Comparison of ENCODE assay signal across 27 cellular contexts in the genomic region with DNA sequence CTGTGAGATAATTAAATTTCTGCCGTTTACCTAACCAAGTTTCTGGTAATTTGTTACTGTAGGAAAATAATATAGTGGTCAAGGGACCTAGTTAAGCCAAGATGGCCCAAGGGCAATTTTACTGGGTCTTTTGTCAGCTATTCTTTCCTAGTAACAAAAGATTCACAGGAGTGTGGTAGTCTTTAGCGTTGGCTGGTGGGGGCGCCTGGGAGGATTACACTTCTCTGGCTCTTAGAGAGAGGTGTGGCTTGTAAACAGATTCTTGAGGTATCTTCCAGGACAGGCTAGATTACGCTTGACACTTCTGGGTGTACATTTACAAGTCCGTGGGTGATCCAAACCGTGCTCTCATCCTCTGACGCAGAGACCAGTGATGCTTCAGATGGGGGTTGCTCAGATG. TPM values are rescaled to one million over a fixed set of nuclear protein-coding genes. Genes with fewer than 3 reads are reported as not detected.
"Had no signal": no experiment of that assay in that cellular context is flagged by ENCODE, and none has a peak within 500 bp of the region (broad histone marks: within the 10 kb centered on the region; RNA-seq: fewer than 3 reads in every experiment).

No MANE protein-coding gene starts in this region.

- H3K4me3 ChIP-seq: adrenal gland had no signal

- ATAC-seq: T-helper 17 cell had no signal

- H3K9me3 Mint-ChIP-seq: activated B cell treated with CpG ODN at 0.5 μM for 24 hours; activated CD4-positive, alpha-beta memory T cell treated with anti-CD3 and anti-CD28 coated beads, Interleukin-2, amount 10 ng/mL, durations not matched to agents 7 days and 5 days; activated CD4-positive, alpha-beta T cell treated with anti-CD3 and anti-CD28 coated beads, Interleukin-2, amount 10 ng/mL, durations not matched to agents 7 days and 5 days; activated naive CD8-positive, alpha-beta T cell treated with anti-CD3 and anti-CD28 coated beads, Interleukin-2, amount 10 ng/mL, durations not matched to agents 7 days and 5 days; activated T-helper 2 cell treated with anti-CD3 and anti-CD28 coated beads, Interferon-gamma antibody, Interleukin-2, Interleukin-4, amounts not matched to agents 10 μg/mL and 5 μg/mL and 100 μg/mL, durations not matched to agents 14 hours and 24 hours and 36 hours had no signal

- H3K9me3 ChIP-seq: adrenal gland had no signal

- DNase-seq: activated B cell treated with CpG ODN at 0.5 μM for 24 hours; activated CD4-positive, alpha-beta memory T cell treated with anti-CD3 and anti-CD28 coated beads, Interleukin-2, amount 10 ng/mL, durations not matched to agents 7 days and 5 days; activated CD4-positive, alpha-beta T cell treated with anti-CD3 and anti-CD28 coated beads for 1 hour; activated CD4-positive, alpha-beta T cell treated with anti-CD3 and anti-CD28 coated beads, Interleukin-2, amount 10 ng/mL, durations not matched to agents 7 days and 5 days; activated gamma-delta T cell treated with Interleukin-2 at 50 U/mL for 16 hours; activated naive CD4-positive, alpha-beta T cell treated with anti-CD3 and anti-CD28 coated beads, Interleukin-2, amount 50 U/mL, for 16 hours; activated naive CD8-positive, alpha-beta T cell treated with anti-CD3 and anti-CD28 coated beads, Interleukin-2, amount 10 ng/mL, durations not matched to agents 7 days and 5 days; activated T-cell treated with anti-CD3 and anti-CD28 coated beads for 4 hours; activated T-cell treated with anti-CD3 and anti-CD28 coated beads, Interleukin-2, amount 50 U/mL, for 48 hours; adrenal gland; anterior cingulate cortex; cerebellar nuclear complex; Kasumi-1; NCI-H1105 treated with DMSO at 0.1 percent for 48 hours; NCI-H1436 treated with DMSO at 0.1 percent for 48 hours; NCI-H1930; NCI-H2171; NCI-H2227 treated with DMSO at 0.1 percent for 48 hours; NCI-H446 treated with DMSO at 0.1 percent for 48 hours; NCI-H524 treated with DMSO at 0.1 percent for 48 hours; NCI-H774; SIG-M5; T-helper 17 cell; T-helper 9 cell had no signal

- H3K36me3 ChIP-seq: adrenal gland had no signal

- H3K4me3 Mint-ChIP-seq: activated B cell treated with CpG ODN at 0.5 μM for 24 hours; activated CD4-positive, alpha-beta memory T cell treated with anti-CD3 and anti-CD28 coated beads, Interleukin-2, amount 10 ng/mL, durations not matched to agents 7 days and 5 days; activated CD4-positive, alpha-beta T cell treated with anti-CD3 and anti-CD28 coated beads, Interleukin-2, amount 10 ng/mL, durations not matched to agents 7 days and 5 days; activated naive CD8-positive, alpha-beta T cell treated with anti-CD3 and anti-CD28 coated beads, Interleukin-2, amount 10 ng/mL, durations not matched to agents 7 days and 5 days; T-helper 17 cell had no signal

- H3K36me3 Mint-ChIP-seq: activated naive CD8-positive, alpha-beta T cell treated with anti-CD3 and anti-CD28 coated beads, Interleukin-2, amount 10 ng/mL, durations not matched to agents 7 days and 5 days had no signal

- H3K27ac ChIP-seq: adrenal gland had no signal

- H3K27ac Mint-ChIP-seq: activated B cell treated with CpG ODN at 0.5 μM for 24 hours; activated CD4-positive, alpha-beta memory T cell treated with anti-CD3 and anti-CD28 coated beads, Interleukin-2, amount 10 ng/mL, durations not matched to agents 7 days and 5 days; activated CD4-positive, alpha-beta T cell treated with anti-CD3 and anti-CD28 coated beads, Interleukin-2, amount 10 ng/mL, durations not matched to agents 7 days and 5 days; activated naive CD8-positive, alpha-beta T cell treated with anti-CD3 and anti-CD28 coated beads, Interleukin-2, amount 10 ng/mL, durations not matched to agents 7 days and 5 days; activated T-helper 2 cell treated with anti-CD3 and anti-CD28 coated beads, Interferon-gamma antibody, Interleukin-2, Interleukin-4, amounts not matched to agents 10 μg/mL and 5 μg/mL and 100 μg/mL, durations not matched to agents 14 hours and 24 hours and 36 hours; T-helper 17 cell had no signal

RNA-seq across cellular contexts. Expression of a gene that starts 3.3 kb away (rescaled TPM):
- total RNA-seq: activated naive CD8-positive, alpha-beta T cell treated with anti-CD3 and anti-CD28 coated beads, Interleukin-2, amount 10 ng/mL, durations not matched to agents 7 days and 5 days; cardiac septum; RPMI7951; T-helper 17 cell had no signal
